Comparison of ENCODE assay signal across 8 cellular contexts in the genomic region with DNA sequence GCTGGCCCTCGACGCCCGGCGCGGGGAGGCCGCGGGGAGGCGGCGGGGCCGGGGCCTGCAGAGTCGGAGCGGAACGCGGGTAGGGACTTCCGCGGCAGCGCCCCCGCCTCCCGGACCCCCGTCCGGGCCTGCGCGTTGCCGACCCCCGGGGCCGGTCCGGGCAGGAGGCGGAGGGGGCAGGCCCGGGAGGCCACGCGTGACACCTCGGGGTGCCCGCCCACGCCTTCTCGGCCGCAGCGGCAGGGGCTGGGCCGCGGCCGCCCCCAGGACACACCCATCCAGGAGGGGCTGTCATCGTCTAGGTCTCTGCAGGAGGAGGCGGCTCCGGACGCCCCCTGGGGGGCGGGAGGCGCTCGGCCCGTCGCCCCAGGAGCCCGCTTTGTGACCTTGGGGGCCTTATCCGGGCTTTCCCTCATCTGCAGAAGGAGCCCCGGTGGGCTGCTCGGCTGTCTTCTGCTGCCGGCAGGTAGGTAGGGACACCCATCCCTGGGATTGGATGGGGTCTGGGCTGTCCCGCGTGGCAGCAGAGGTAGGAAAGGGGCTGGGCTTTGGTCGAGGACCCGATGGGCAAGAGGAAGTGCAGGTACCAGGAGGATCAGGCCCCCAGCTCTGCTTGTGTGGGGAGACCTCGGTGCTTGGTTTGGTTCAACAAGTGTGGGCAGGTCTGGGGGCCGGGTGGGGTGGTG. TPM values are rescaled to one million over a fixed set of nuclear protein-coding genes. Genes with fewer than 3 reads are reported as not detected.
A peak's percentile ranks its signal among the peaks of the same experiment; 100 is the strongest.
DNase-seq lines count a peak whose midpoint lies in the region; ATAC-seq, FAIRE-seq and TF ChIP-seq lines count a peak whose summit lies in the region.

No MANE protein-coding gene starts in this region.

- 0% methylated on average over 16 of the region's 60 CpGs for WGBS in K562 (ENCODE audit: insufficient coverage, low coverage, missing lambda C conversion rate)

- in situ Hi-C loops in K562 (cut with MboI) = no loop called here

- TF ChIP-seq RAD21 in K562 (CRISPR knock-in tag; conservative IDR thresholded peaks at IDR 0.05 in 1 of 2, IDR thresholded peaks at IDR 0.05 in 1 of 2) = peak; percentile 30 to 42

- H3K4me2 ChIP-seq in DOHH2 (ENCODE audit: low read length) (peak overlapping the region; percentile 96), K562 (ENCODE audit: insufficient read depth, low read length) (peak overlapping the region; percentile 91)

- peaks cover 2% of the 10 kb centered on the region for H3K9me1 ChIP-seq in K562 (ENCODE audit: control insufficient read depth, insufficient read depth, low read length)

- H3K36me3 ChIP-seq in DOHH2 (ENCODE audit: control insufficient read depth, low read length) = peaks cover 44% of the 10 kb centered on the region
- H3K36me3 ChIP-seq in K562 (ENCODE audit: control insufficient read depth, insufficient read depth, low read length) = peaks cover 38% of the 10 kb centered on the region

- H3K9me3 ChIP-seq in DOHH2 (ENCODE audit: control insufficient read depth, insufficient read depth, low read length) = no peaks in the 10 kb centered on the region
- peaks cover 6% of the 10 kb centered on the region; the same call in 1 of the 2 replicates for H3K9me3 ChIP-seq in K562 (replicated peaks; ENCODE audit: control insufficient read depth, insufficient read depth, low read depth, low read length)

- H3K27me3 ChIP-seq in DOHH2 (ENCODE audit: control insufficient read depth, low read length) (no peaks in the 10 kb centered on the region), K562 (ENCODE audit: control insufficient read depth in 2 of 2, insufficient read depth in 2 of 2, low read length in 2 of 2) (no peaks in the 10 kb centered on the region; a peak in 1 of 5 replicates)

- H2AFZ ChIP-seq in K562 (ENCODE audit: low read depth, low read length) = peak overlapping the region; percentile 82

- CTCF ChIA-PET in K562 (lab: Yijun Ruan, JAX; ENCODE audit: low intra/inter-chr PET ratio) = interaction anchor here (0.8 kb wide), 1 partner anchor 48 kb away, joined by 3 read pairs; no protein-coding TSS in a partner anchor

- no TSS peak for BruUV-seq in K562 (replicated peaks; lab: Mats Ljungman, UMichigan)

- 0 out of 2 replicates have a peak, but pooled peaks have one; percentile 11 for TF ChIP-seq EP300 in K562 (IDR thresholded peaks at IDR 0.05; ENCODE audit: low read length)

- POLR2A ChIA-PET in K562 (lab: Yijun Ruan, JAX) = interaction anchor here (0.6 kb wide), 1 partner anchor 462 kb away, joined by 3 read pairs; no protein-coding TSS in a partner anchor

- H3K4me3 ChIP-seq in DOHH2 (ENCODE audit: low read length) = peak overlapping the region; percentile 89
- H3K4me3 ChIP-seq in K562 = peak overlapping the region; percentile 76

- DNase-seq in T-helper 2 cell (peak; percentile 31 to 65 (median 45)), K562 (ENCODE audit: extremely low read depth in 1 of 4, low spot score in 3 of 4) (peak; percentile 90 to 95 (median 94)), left colon (peak in 1 of 2 donors; percentile 47), HCEC 1CT (no peak)
- peak; percentile 17 to 54 (median 19) for DNase-seq in stimulated activated CD4-positive, alpha-beta T cell treated with anti-CD3 and anti-CD28 coated beads, TNF-alpha, amount 100 ng/mL, for 24 hours (ENCODE audit: low read depth in 3 of 3)

- no peak for FAIRE-seq in K562 (lab: Jason Lieb, UNC)

- ATAC-seq in GM19463 (IDR thresholded peaks at IDR 0.05; ENCODE audit: unreplicated experiment) (peak; percentile 78), HG03565 (IDR thresholded peaks at IDR 0.05; ENCODE audit: unreplicated experiment) (peak; percentile 73), K562 (peak; percentile 85), left colon (peak; percentile 51)

- H3K9me2 ChIP-seq in DOHH2 (replicated peaks; ENCODE audit: control insufficient read depth, low read length) = no peaks in the 10 kb centered on the region

- H4K20me1 ChIP-seq in DOHH2 (ENCODE audit: control insufficient read depth, insufficient read depth, low read depth, low read length) = 0 out of 2 replicates have a peak, but pooled peaks cover 4% of the 10 kb centered on the region
- H4K20me1 ChIP-seq in K562 (replicated peaks; ENCODE audit: control insufficient read depth, insufficient read depth, low read length) = no peaks in the 10 kb centered on the region

- peak overlapping the region; percentile 71 to 94 for H3K9ac ChIP-seq in K562 (ENCODE audit: insufficient read depth in 1 of 2, low read depth in 2 of 2, low read length in 2 of 2)

- intact Hi-C loops in K562 (cut with micrococcal nuclease) (no loop called here), left colon (cut with DNase I, micrococcal nuclease) (no loop called here)

- H3K27ac ChIP-seq in DOHH2 (ENCODE audit: low read depth, low read length) (no peak overlapping the region), K562 (ENCODE audit: extremely low read depth, low read depth, low read length) (peak overlapping the region; percentile 78)

- peaks cover 3% of the 10 kb centered on the region; the same call in 1 of the 2 replicates for H3F3A ChIP-seq in DOHH2 (ENCODE audit: control insufficient read depth, insufficient read depth)

- no peak; the same call in 1 of the 2 replicates for TF ChIP-seq POLR2A in K562 (conservative IDR thresholded peaks at IDR 0.05)

- H3K4me1 ChIP-seq in DOHH2 (ENCODE audit: control insufficient read depth, low read length) (peaks cover 35% of the 10 kb centered on the region), K562 (replicated peaks in 1 of 2; ENCODE audit: control insufficient read depth in 2 of 2, insufficient read depth in 2 of 2, low read length in 2 of 2) (peaks cover 19 to 57% of the 10 kb centered on the region in 2 experiments; a peak in 4 of 5 replicates)

- TF ChIP-seq CTCF in DOHH2 (IDR thresholded peaks at IDR 0.05; ENCODE audit: low read depth, low read length, poor library complexity, severe bottlenecking) (peak; percentile 63), K562 (IDR thresholded peaks at IDR 0.05 in 2 of 3, conservative IDR thresholded peaks at IDR 0.05 in 1 of 3; ENCODE audit: insufficient read depth in 2 of 3, low read depth in 1 of 3, low read length in 3 of 3) (peak; percentile 52 to 58 (median 55))

- H3K79me2 ChIP-seq in DOHH2 (ENCODE audit: control insufficient read depth, low read length) (peaks cover 50% of the 10 kb centered on the region), K562 (ENCODE audit: control insufficient read depth, insufficient read depth, low read length) (peaks cover 59% of the 10 kb centered on the region)

RNA-seq across cellular contexts. Expression of a gene that starts 0.6 kb away (rescaled TPM):
- total RNA-seq in K562 (2011; cell fraction: chromatin; rRNA removed; ENCODE audit: low replicate concordance) = 41.8 and 68.9 TPM in 2 replicates
- total RNA-seq in K562 (2011; cell fraction: nucleolus; rRNA removed) = 30.9 and 36.6 TPM in 2 replicates
- total RNA-seq in K562 (2011; cell fraction: nucleoplasm; rRNA removed) = 33.3 and 35.6 TPM in 2 replicates
- total RNA-seq in K562 (2014; rRNA removed) (18.6 and 20.5 TPM in 2 replicates), K562 (2014; rRNA removed; fragmentation: Illumina TruSeq; extraction: Trizol) (9.2 and 10.4 TPM in 2 replicates), K562 (2015; rRNA removed; fragmentation: Illumina TruSeq; extraction: Trizol) (7.3 and 7.8 TPM in 2 replicates), K562 (2021) (25.2 and 34.0 TPM in 2 replicates), left colon (10 to 100 TPM; 19.0 to 21.1 TPM)
- polyA plus RNA-seq in K562 (2011; rRNA removed) (8.6 and 9.7 TPM in 2 replicates), K562 (2014; fragmentation: Illumina TruSeq; extraction: Trizol) (7.0 and 9.8 TPM in 2 replicates), K562 (2014; fragmentation: Nextera tagmentation; extraction: Ambion mirVana) (under 1 TPM; 0.10 to 0.14 TPM), K562 (2014; rRNA removed) (15.5 and 16.3 TPM in 2 replicates)
- polyA plus RNA-seq in K562 (2011; cell fraction: cytosol; rRNA removed) = 5.9 and 13.5 TPM in 2 replicates
- polyA plus RNA-seq in K562 (2011; cell fraction: nucleus; rRNA removed) = 38.1 and 50.4 TPM in 2 replicates
- 17.3 and 23.1 TPM in 2 replicates for polyA plus RNA-seq in K562 (2012)
- polyA minus RNA-seq in K562 (2011; rRNA and poly(A)+ RNA removed) = 7.3 and 7.4 TPM in 2 replicates
- 8.6 and 8.7 TPM in 2 replicates for polyA minus RNA-seq in K562 (2011; cell fraction: cytosol; rRNA and poly(A)+ RNA removed)
- polyA minus RNA-seq in K562 (2011; cell fraction: nucleus; rRNA and poly(A)+ RNA removed) = 9.0 and 12.6 TPM in 2 replicates

RNA-seq across cellular contexts. Expression of a gene that starts 22.3 kb away (rescaled TPM):
- not detected in 2 replicates for total RNA-seq in K562 (2011; cell fraction: chromatin; rRNA removed; ENCODE audit: low replicate concordance)
- 0.17 TPM in 1 of 2 replicates, not detected in the other for total RNA-seq in K562 (2011; cell fraction: nucleolus; rRNA removed)
- not detected in 2 replicates for total RNA-seq in K562 (2011; cell fraction: nucleoplasm; rRNA removed)
- total RNA-seq in K562 (2014; rRNA removed) (0.04 TPM in 1 of 2 replicates, not detected in the other), K562 (2014; rRNA removed; fragmentation: Illumina TruSeq; extraction: Trizol) (not detected in 2 replicates), K562 (2015; rRNA removed; fragmentation: Illumina TruSeq; extraction: Trizol) (not detected in 2 replicates), K562 (2021) (not detected in 2 replicates), left colon (1 to 10 TPM in 1 of 2 donors, under 1 TPM in 1; 0.79 to 2.9 TPM)
- polyA plus RNA-seq in K562 (2011; rRNA removed) (0.05 TPM in 1 of 2 replicates, not detected in the other), K562 (2014; fragmentation: Illumina TruSeq; extraction: Trizol) (0.03 TPM in 1 of 2 replicates, not detected in the other), K562 (2014; fragmentation: Nextera tagmentation; extraction: Ambion mirVana) (not detected), K562 (2014; rRNA removed) (not detected in 2 replicates)
- polyA plus RNA-seq in K562 (2011; cell fraction: cytosol; rRNA removed) = 0.01 and 0.03 TPM in 2 replicates
- 0.04 TPM in 1 of 2 replicates, not detected in the other for polyA plus RNA-seq in K562 (2011; cell fraction: nucleus; rRNA removed)
- polyA plus RNA-seq in K562 (2012) = 0.06 TPM in 1 of 2 replicates, not detected in the other
- polyA minus RNA-seq in K562 (2011; rRNA and poly(A)+ RNA removed) = 0.32 TPM in 1 of 2 replicates, not detected in the other
- not detected in 2 replicates for polyA minus RNA-seq in K562 (2011; cell fraction: cytosol; rRNA and poly(A)+ RNA removed)
- polyA minus RNA-seq in K562 (2011; cell fraction: nucleus; rRNA and poly(A)+ RNA removed) = not detected in 2 replicates

RNA-seq across cellular contexts. Expression of a gene that starts 47.9 kb away (rescaled TPM):
- total RNA-seq in K562 (2011; cell fraction: chromatin; rRNA removed; ENCODE audit: low replicate concordance) = 27.7 and 71.3 TPM in 2 replicates
- total RNA-seq in K562 (2011; cell fraction: nucleolus; rRNA removed) = 41.2 and 44.5 TPM in 2 replicates
- total RNA-seq in K562 (2011; cell fraction: nucleoplasm; rRNA removed) = 27.3 and 28.3 TPM in 2 replicates
- total RNA-seq in K562 (2014; rRNA removed) = 12.6 and 21.2 TPM in 2 replicates
- total RNA-seq in K562 (2014; rRNA removed; fragmentation: Illumina TruSeq; extraction: Trizol) = 8.3 and 8.4 TPM in 2 replicates
- 10.3 and 10.9 TPM in 2 replicates for total RNA-seq in K562 (2015; rRNA removed; fragmentation: Illumina TruSeq; extraction: Trizol)
- 23.5 and 24.6 TPM in 2 replicates for total RNA-seq in K562 (2021)
- polyA plus RNA-seq in K562 (2011; rRNA removed) = 11.6 and 17.2 TPM in 2 replicates
- polyA plus RNA-seq in K562 (2011; cell fraction: cytosol; rRNA removed) = 17.0 and 23.4 TPM in 2 replicates
- 20.9 and 27.8 TPM in 2 replicates for polyA plus RNA-seq in K562 (2011; cell fraction: nucleus; rRNA removed)
- polyA plus RNA-seq in K562 (2012) = 21.6 and 35.8 TPM in 2 replicates
- polyA plus RNA-seq in K562 (2014; fragmentation: Illumina TruSeq; extraction: Trizol) = 26.4 and 28.9 TPM in 2 replicates
- polyA plus RNA-seq in K562 (2014; fragmentation: Nextera tagmentation; extraction: Ambion mirVana) = under 1 TPM; 0.52 to 0.57 TPM
- polyA plus RNA-seq in K562 (2014; rRNA removed) = 16.8 and 17.9 TPM in 2 replicates
- 7.0 and 7.2 TPM in 2 replicates for polyA minus RNA-seq in K562 (2011; rRNA and poly(A)+ RNA removed)
- 8.8 and 11.4 TPM in 2 replicates for polyA minus RNA-seq in K562 (2011; cell fraction: cytosol; rRNA and poly(A)+ RNA removed)
- 8.8 and 8.9 TPM in 2 replicates for polyA minus RNA-seq in K562 (2011; cell fraction: nucleus; rRNA and poly(A)+ RNA removed)
- total RNA-seq in left colon = 10 to 100 TPM; 22.5 to 24.4 TPM
